9 cellular contexts compared by ENCODE assay signal in the genomic region with DNA sequence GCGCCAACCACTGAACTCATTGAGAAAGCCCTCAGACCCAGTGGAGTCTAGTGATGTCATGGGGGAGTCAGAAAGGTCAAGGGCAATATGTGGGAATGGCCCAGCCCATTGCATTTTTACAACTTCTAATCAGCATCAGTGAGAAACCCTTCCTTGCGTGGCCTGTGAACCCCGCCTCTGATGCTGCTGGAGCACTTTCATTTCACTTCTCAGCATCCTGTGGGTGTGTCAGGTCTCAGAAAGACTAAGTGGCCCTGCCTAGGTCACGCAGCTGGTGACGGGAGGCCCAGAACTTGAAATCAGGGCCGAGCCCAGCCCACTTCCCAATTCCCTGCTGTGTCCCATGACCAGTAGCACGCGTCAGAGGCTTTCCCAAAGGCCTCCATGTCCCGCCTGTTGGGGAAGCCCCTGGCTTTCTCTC. TPM values are rescaled to one million over a fixed set of nuclear protein-coding genes. Genes with fewer than 3 reads are reported as not detected.
DNase-seq lines count a peak whose midpoint lies in the region; ATAC-seq and TF ChIP-seq lines count a peak whose summit lies in the region.
"Had no signal": no experiment of that assay in that cellular context is flagged by ENCODE, and none has a peak within 500 bp of the region (broad histone marks: within the 10 kb centered on the region; RNA-seq: fewer than 3 reads in every experiment).

No MANE protein-coding gene starts in this region.

- H3K27me3 ChIP-seq in ovary: no peaks in the 10 kb centered on the region
- H3K27me3 ChIP-seq: cardiac muscle cell had no signal

- H3K9me3 Mint-ChIP-seq in naive thymus-derived CD8-positive, alpha-beta T cell: no peaks in the 10 kb centered on the region

- no peak for TF ChIP-seq EP300 in ovary (IDR thresholded peaks at IDR 0.05)

- H3K27ac ChIP-seq in ovary: no peak overlapping the region
- H3K27ac ChIP-seq in substantia nigra (ENCODE audit: low read depth, low read length, poor library complexity, severe bottlenecking): no peak overlapping the region
- H3K27ac ChIP-seq: cardiac muscle cell had no signal

- no peak for TF ChIP-seq CTCF in ovary (IDR thresholded peaks at IDR 0.05)

- H3K4me1 ChIP-seq in ovary (ENCODE audit: insufficient read depth): peaks cover 10% of the 10 kb centered on the region

- no peaks in the 10 kb centered on the region for H3K36me3 ChIP-seq in ovary
- H3K36me3 ChIP-seq: cardiac muscle cell had no signal

- no peak overlapping the region for H3K4me3 ChIP-seq in ovary
- H3K4me3 ChIP-seq: cardiac muscle cell had no signal

- peak; percentile 78 for ATAC-seq in HG02885 (IDR thresholded peaks at IDR 0.05; ENCODE audit: poor library complexity, unreplicated experiment)
- peak; percentile 64 to 71 for ATAC-seq in naive thymus-derived CD8-positive, alpha-beta T cell

- peak overlapping the region in 9 of 10 donors; percentile 63 to 96 (median 90) for H3K27ac Mint-ChIP-seq in naive thymus-derived CD8-positive, alpha-beta T cell

- H3K4me3 Mint-ChIP-seq in naive thymus-derived CD8-positive, alpha-beta T cell: peak overlapping the region in 4 of 10 donors; percentile 8 to 43 (median 25)

- no peaks in the 10 kb centered on the region for H3K36me3 Mint-ChIP-seq in naive thymus-derived CD8-positive, alpha-beta T cell

- 92 to 99% (median 93%) methylated on average over 9 of the region's 9 CpGs for WGBS in ovary, 3 donors

- intact Hi-C loops in ovary (cut with DNase I): no loop called here

- TF ChIP-seq POLR2A in ovary (IDR thresholded peaks at IDR 0.05): no peak

- peak; percentile 91 for DNase-seq in CD1c-positive myeloid dendritic cell (ENCODE audit: extremely low spot score)
- DNase-seq in activated CD8-positive, alpha-beta memory T cell treated with anti-CD3 and anti-CD28 coated beads, Interleukin-2, amount 50 U/mL, for 4 hours: peak; percentile 32
- DNase-seq in naive thymus-derived CD8-positive, alpha-beta T cell: peak in 7 of 10 donors; percentile 8 to 49 (median 37)
- no peak for DNase-seq in ovary
- no peak for DNase-seq in substantia nigra (lab: John Stamatoyannopoulos, UW)
- DNase-seq in NCI-H1930 (lab: John Stamatoyannopoulos, UW): no peak
- DNase-seq in inferior parietal cortex (ENCODE audit: extremely low spot score): no peak

- POLR2A ChIA-PET in naive thymus-derived CD8-positive, alpha-beta T cell (lab: Charles Lee): no interaction called here

- H3K9me3 ChIP-seq in ovary: no peaks in the 10 kb centered on the region

- no peaks in the 10 kb centered on the region for H3K27me3 Mint-ChIP-seq in naive thymus-derived CD8-positive, alpha-beta T cell

- H3K4me1 Mint-ChIP-seq in naive thymus-derived CD8-positive, alpha-beta T cell: peaks cover 10 to 53% (median 37%) of the 10 kb centered on the region in 4 donors

RNA-seq across cellular contexts. Expression of a gene that starts 6.1 kb away (rescaled TPM):
- total RNA-seq in naive thymus-derived CD8-positive, alpha-beta T cell: under 1 TPM; 0.38 to 0.42 TPM
- polyA plus RNA-seq in naive thymus-derived CD8-positive, alpha-beta T cell: under 1 TPM; 0.09 to 0.28 (median 0.11) TPM
- total RNA-seq in ovary: 10 to 100 TPM in 1 of 7 donors, under 1 TPM in 4, not detected in 2; 0.32 to 12.2 (median 0.72) TPM
- polyA plus RNA-seq in ovary: under 1 TPM in 1 of 2 donors, not detected in 1; 0.07 TPM
- total RNA-seq: cardiac muscle cell had no signal
- polyA plus RNA-seq: cardiac muscle cell had no signal

RNA-seq across cellular contexts. Expression of a gene that starts 45.9 kb away (rescaled TPM):
- total RNA-seq in naive thymus-derived CD8-positive, alpha-beta T cell: not detected
- polyA plus RNA-seq in naive thymus-derived CD8-positive, alpha-beta T cell: 1 to 10 TPM in 1 of 3 donors, not detected in 2; 1.1 TPM
- 10 to 100 TPM in 1 of 7 donors, 1 to 10 TPM in 3, under 1 TPM in 2, not detected in 1; 0.33 to 15.0 (median 1.4) TPM for total RNA-seq in ovary
- under 1 TPM in 1 of 2 donors, not detected in 1; 0.54 TPM for polyA plus RNA-seq in ovary
- polyA plus RNA-seq: cardiac muscle cell had no signal

Comparison
In these comparisons a context has a peak if more than half of its experiments do, and no peak if none do; other contexts are left out.
1. DNase-seq: peak in CD1c-positive myeloid dendritic cell (single experiment), activated CD8-positive, alpha-beta memory T cell treated with anti-CD3 and anti-CD28 coated beads, Interleukin-2, amount 50 U/mL, for 4 hours (single experiment) and naive thymus-derived CD8-positive, alpha-beta T cell (7 of 10); none in ovary (0 of 5), substantia nigra (0 of 49), NCI-H1930 (0 of 2) and inferior parietal cortex (single experiment).